ENCODE assay signal across 8 cellular contexts in genomic region chr3:183584246-183584913, GRCh38. TPM values are rescaled to one million over a fixed set of nuclear protein-coding genes. Genes with fewer than 3 reads are reported as not detected.
DNase-seq lines count a peak whose midpoint lies in the region; ATAC-seq and TF ChIP-seq lines count a peak whose summit lies in the region.

No MANE protein-coding gene starts in this region.

- CTCF ChIA-PET in PC-9 (lab: Charles Lee): interaction anchor here (0.6 kb wide), 2 partner anchors 111 to 114 kb away, joined by 3 to 6 read pairs; no protein-coding TSS in a partner anchor

- TF ChIP-seq CTCF in AG10803 (conservative IDR thresholded peaks at IDR 0.05; ENCODE audit: low read length) (no peak), fibroblast of pulmonary artery (IDR thresholded peaks at IDR 0.05; ENCODE audit: low read length, missing control alignments) (no peak), nephron progenitor cell (IDR thresholded peaks at IDR 0.05) (no peak), coronary artery (IDR thresholded peaks at IDR 0.05) (no peak), PC-9 (conservative IDR thresholded peaks at IDR 0.05) (no peak)

- no peaks in the 10 kb centered on the region for H4K20me1 ChIP-seq in PC-9 (ENCODE audit: insufficient read depth)

- no peaks in the 10 kb centered on the region for H3F3A ChIP-seq in PC-9 (ENCODE audit: insufficient read depth, low read depth)

- no peaks in the 10 kb centered on the region for H3K36me3 Mint-ChIP-seq in nephron progenitor cell (ENCODE audit: low read depth)

- no peak overlapping the region for H2AFZ ChIP-seq in PC-9

- H3K27me3 Mint-ChIP-seq in nephron progenitor cell (ENCODE audit: low read depth, poor library complexity): peaks cover 16% of the 10 kb centered on the region

- peaks cover 26% of the 10 kb centered on the region for H3K4me1 Mint-ChIP-seq in nephron progenitor cell

- H3K27me3 ChIP-seq in PC-9 (ENCODE audit: insufficient read depth, low read depth): peaks cover 7% of the 10 kb centered on the region; the same call in 1 of the 2 replicates

- H3K9me2 ChIP-seq in PC-9 (ENCODE audit: insufficient read depth): no peaks in the 10 kb centered on the region

- H3K4me3 ChIP-seq in AG10803 (ENCODE audit: low read length): no peak overlapping the region
- H3K4me3 ChIP-seq in fibroblast of pulmonary artery (replicated peaks; ENCODE audit: low read depth, low read length): no peak overlapping the region
- no peak overlapping the region for H3K4me3 ChIP-seq in coronary artery
- H3K4me3 ChIP-seq in PC-9: no peak overlapping the region

- H3K27ac Mint-ChIP-seq in nephron progenitor cell: peak overlapping the region; percentile 89

- no peaks in the 10 kb centered on the region for H3K4me1 ChIP-seq in PC-9 (replicated peaks; ENCODE audit: insufficient read depth)

- H3K4me3 Mint-ChIP-seq in nephron progenitor cell: no peak overlapping the region

- POLR2A ChIA-PET in PC-9 (lab: Charles Lee; ENCODE audit: unreplicated experiment): no interaction called here

- peak overlapping the region in 1 of 2 donors; percentile 59 for H3K27ac ChIP-seq in coronary artery
- H3K27ac ChIP-seq in PC-9: no peak overlapping the region

- DNase-seq in AG10803 (ENCODE audit: low read depth) (peak; percentile 65), NCI-H82 treated with DMSO at 0.1 percent for 48 hours (lab: John Stamatoyannopoulos, UW; ENCODE audit: unreplicated experiment) (peak; percentile 75), fibroblast of pulmonary artery (ENCODE audit: low read depth) (peak; percentile 76), nephron progenitor cell (peak; percentile 8), coronary artery (ENCODE audit: low spot score) (no peak), PC-9 (no peak)
- no peak for DNase-seq in activated CD8-positive, alpha-beta memory T cell treated with anti-CD3 and anti-CD28 coated beads, Interleukin-2, amount 50 U/mL, for 48 hours

- no peaks in the 10 kb centered on the region for H3K36me3 ChIP-seq in PC-9 (ENCODE audit: low read depth)

- no peaks in the 10 kb centered on the region for H3K9me3 Mint-ChIP-seq in nephron progenitor cell

- H3K9me3 ChIP-seq in PC-9 (ENCODE audit: insufficient read depth, low read depth): no peaks in the 10 kb centered on the region

- BruUV-seq in PC-9 (replicated peaks; lab: Mats Ljungman, UMichigan): no TSS peak

- no peak overlapping the region for H3K4me2 ChIP-seq in PC-9

- intact Hi-C loops in PC-9 (cut with micrococcal nuclease; ENCODE audit: unreplicated experiment): no loop called here

- ATAC-seq in GM18498 (IDR thresholded peaks at IDR 0.05; ENCODE audit: unreplicated experiment): no peak

- no peaks in the 10 kb centered on the region for H3K79me2 ChIP-seq in PC-9 (ENCODE audit: low read depth)

RNA-seq across cellular contexts. Expression of gene KLHL6, which starts 28.9 kb away (rescaled TPM):
- 0.04 TPM in 1 of 2 replicates, not detected in the other for total RNA-seq in PC-9 (2021)

RNA-seq across cellular contexts. Expression of gene KLHL24, which starts 51.0 kb away (rescaled TPM):
- 59.1 and 73.0 TPM in 2 replicates for total RNA-seq in PC-9 (2021)

Comparison
In these comparisons a context has a peak if more than half of its experiments do, and no peak if none do; other contexts are left out.
1. DNase-seq: peak in AG10803 (single experiment), NCI-H82 treated with DMSO at 0.1 percent for 48 hours (single experiment), fibroblast of pulmonary artery (single experiment) and nephron progenitor cell (single experiment); none in coronary artery (single experiment), PC-9 (0 of 2) and activated CD8-positive, alpha-beta memory T cell treated with anti-CD3 and anti-CD28 coated beads, Interleukin-2, amount 50 U/mL, for 48 hours (single experiment).